ENCODE assay signal across 2 cellular contexts in the genomic region with DNA sequence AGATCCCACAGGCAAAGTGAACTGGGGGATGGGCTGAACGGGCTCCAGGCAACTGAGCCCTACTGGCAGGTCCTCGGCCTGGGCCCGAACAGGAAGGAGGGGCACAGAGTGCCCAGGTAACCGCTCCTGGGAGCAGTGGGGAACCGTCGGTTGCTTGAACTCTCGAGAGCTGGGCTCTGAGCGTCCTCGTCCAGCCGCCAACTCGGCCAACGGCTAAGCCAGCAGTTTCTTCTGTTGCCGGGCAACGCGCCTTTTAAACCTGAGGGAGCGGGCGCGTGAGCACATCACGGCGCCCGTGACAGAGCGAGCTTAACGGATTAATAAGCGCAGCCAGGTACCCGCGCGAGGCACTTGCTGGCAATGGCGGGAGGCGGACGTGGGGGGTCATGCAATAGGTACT. TPM values are rescaled to one million over a fixed set of nuclear protein-coding genes. Genes with fewer than 3 reads are reported as not detected.
"Had no signal": no experiment of that assay in that cellular context is flagged by ENCODE, and none has a peak within 500 bp of the region (broad histone marks: within the 10 kb centered on the region; RNA-seq: fewer than 3 reads in every experiment).

Gene GGTLC2 (plus strand): TSS at position 301 of the 400 bp plus-strand sequence. CDS start 1,732 bp downstream, outside the sequence.

RNA-seq across cellular contexts. Expression of gene GGTLC2, which starts in this region (rescaled TPM):
- polyA plus RNA-seq: stomach, urinary bladder had no signal
